In the genomic region with DNA sequence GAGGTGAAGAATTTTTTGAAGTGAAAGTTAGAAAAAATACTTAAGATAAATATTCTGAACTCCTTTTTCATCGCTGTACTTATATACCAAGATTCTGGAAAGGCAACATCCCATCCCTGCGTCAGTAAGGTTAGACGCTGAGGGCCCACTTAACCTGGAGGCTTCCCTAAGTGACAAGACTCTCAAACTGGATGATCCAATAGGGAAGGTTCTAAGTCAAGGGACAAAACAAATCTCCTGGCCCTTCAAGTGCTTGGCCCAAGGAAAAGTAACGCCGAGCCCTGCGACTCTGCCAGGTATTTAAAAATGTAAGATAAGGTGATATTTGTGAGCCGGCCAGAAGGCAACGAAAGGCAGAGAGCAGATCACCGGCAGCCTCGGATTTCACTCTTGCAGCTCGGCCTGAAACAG, we compare ENCODE assay signal across 2 cellular contexts.
TF ChIP-seq lines count a peak whose summit lies in the region.

No MANE protein-coding gene starts in this region.

TF ChIP-seq in H1, 55 proteins besides CTCF, POLR2A, EP300 and RAD21:
- 0 out of 2 replicates have a peak, but pooled peaks have one; percentile 22 for TF ChIP-seq TAF1 (IDR thresholded peaks at IDR 0.05; ENCODE audit: low read depth, low read length)
- no peak for TF ChIP-seq CTBP2 (IDR thresholded peaks at IDR 0.05; ENCODE audit: borderline replicate concordance, insufficient read depth, insufficient read length, low read length)

TF ChIP-seq in GM12891, 5 proteins besides CTCF, POLR2A, EP300 and RAD21:
- TF ChIP-seq POU2F2 (IDR thresholded peaks at IDR 0.05; ENCODE audit: low read depth, low read length) (no peak), POLR2AphosphoS5 (IDR thresholded peaks at IDR 0.05; ENCODE audit: low read depth, low read length) (no peak), SPI1 (IDR thresholded peaks at IDR 0.05; ENCODE audit: low read depth, low read length) (no peak), TAF1 (IDR thresholded peaks at IDR 0.05; ENCODE audit: low read depth, low read length) (no peak), PAX5 (IDR thresholded peaks at IDR 0.05; ENCODE audit: insufficient read depth, low read length, severe bottlenecking) (no peak)
TF ChIP-seq in GM12891: peak in this region for 0.
